ENCODE assay signal across 34 cellular contexts in the genomic region with DNA sequence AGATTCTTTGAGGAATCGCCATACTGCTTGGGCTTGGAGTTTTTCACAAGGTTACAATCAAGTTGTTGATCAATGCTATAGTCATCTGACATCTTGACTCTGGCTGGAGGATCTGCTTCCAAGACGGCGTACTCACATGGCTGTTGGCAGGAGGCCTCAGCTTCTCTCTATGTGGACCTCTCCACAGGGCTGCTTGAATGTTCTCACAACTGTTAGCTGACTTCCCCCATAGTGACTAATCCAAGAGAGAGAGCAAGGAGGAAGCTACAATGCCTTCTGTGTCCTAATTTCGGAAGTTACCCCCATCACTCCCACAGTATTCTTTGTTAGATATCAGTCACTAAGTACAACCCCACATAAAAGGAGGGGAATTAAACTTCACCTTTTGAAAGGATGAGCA. TPM values are rescaled to one million over a fixed set of nuclear protein-coding genes. Genes with fewer than 3 reads are reported as not detected.
"Had no signal": no experiment of that assay in that cellular context is flagged by ENCODE, and none has a peak within 500 bp of the region (broad histone marks: within the 10 kb centered on the region; RNA-seq: fewer than 3 reads in every experiment).

No MANE protein-coding gene starts in this region.

- H3K4me1 ChIP-seq: gastrocnemius medialis, left ventricle myocardium inferior, neural progenitor cell, parathyroid adenoma, psoas muscle, sigmoid colon, upper lobe of left lung, vagina had no signal

- H3K9me3 Mint-ChIP-seq: central memory CD8-positive, alpha-beta T cell; dendritic cell treated with granulocyte-macrophage colony-stimulating factor and Interleukin-4, amounts not matched to agents 40 ng/mL and 50 ng/mL, for 4 days; neural progenitor cell; stimulated activated memory B cell treated with anti-CD40 and anti-IgM and Interleukin-4, amounts not matched to agents 10 μg/mL and 1 μg/mL and 100 μg/mL, for 72 hours; stimulated activated naive CD8-positive, alpha-beta T cell treated with anti-CD3 and anti-CD28 coated beads, Interleukin-15, amount 100 ng/mL, for 72 hours had no signal

- H3K36me3 ChIP-seq: gastrocnemius medialis, left ventricle myocardium inferior, neural progenitor cell, sigmoid colon, upper lobe of left lung, vagina had no signal

- H3K36me3 Mint-ChIP-seq: activated naive CD8-positive, alpha-beta T cell; natural killer cell; neural progenitor cell; stimulated activated memory B cell treated with anti-CD40 and anti-IgM and Interleukin-4, amounts not matched to agents 10 μg/mL and 1 μg/mL and 100 μg/mL, for 72 hours had no signal

- H3K27me3 ChIP-seq: gastrocnemius medialis, hepatocyte, neural progenitor cell, sigmoid colon, upper lobe of left lung, vagina had no signal

- H3K4me3 ChIP-seq: gastrocnemius medialis, hepatocyte, left ventricle myocardium inferior, lung, neural progenitor cell, psoas muscle, sigmoid colon, upper lobe of left lung, vagina had no signal

- DNase-seq: activated CD4-positive, alpha-beta T cell treated with anti-CD3 and anti-CD28 coated beads for 36 hours; activated CD4-positive, alpha-beta T cell treated with anti-CD3 and anti-CD28 coated beads, Interleukin-2, amount 50 U/mL, for 4 hours; activated CD4-positive, CD25-positive, alpha-beta regulatory T cell; activated naive CD4-positive, alpha-beta T cell; activated T-cell treated with anti-CD3 and anti-CD28 coated beads for 4 hours; activated T-cell treated with anti-CD3 and anti-CD28 coated beads, Interleukin-2, amount 50 U/mL, for 72 hours; anterior cingulate cortex; endodermal cell; gastrocnemius medialis; glutamatergic neuron; islet precursor cell; left ventricle myocardium inferior; mesendoderm; natural killer cell; occipital lobe; psoas muscle; sigmoid colon; small intestine; stimulated activated CD4-positive, alpha-beta T cell treated with anti-CD3 and anti-CD28 coated beads, Interleukin-4, amount 100 ng/mL, for 4 hours; stimulated activated CD8-positive, alpha-beta memory T cell treated with anti-CD3 and anti-CD28 coated beads, Interleukin-4, amount 100 ng/mL, for 48 hours; stimulated activated naive CD8-positive, alpha-beta T cell treated with anti-CD3 and anti-CD28 coated beads, Interleukin-15, amount 100 ng/mL, for 72 hours; substantia nigra; upper lobe of left lung had no signal

- H3K27ac Mint-ChIP-seq: activated CD4-positive, alpha-beta T cell treated with anti-CD3 and anti-CD28 coated beads for 36 hours; activated naive CD8-positive, alpha-beta T cell; activated T-cell treated with anti-CD3 and anti-CD28 coated beads, Interleukin-2, amount 50 U/mL, for 72 hours; dendritic cell treated with granulocyte-macrophage colony-stimulating factor and Interleukin-4, amounts not matched to agents 40 ng/mL and 50 ng/mL, for 4 days; endodermal cell; natural killer cell; neural progenitor cell; stimulated activated memory B cell treated with anti-CD40 and anti-IgM and Interleukin-4, amounts not matched to agents 10 μg/mL and 1 μg/mL and 100 μg/mL, for 72 hours; stimulated activated naive CD8-positive, alpha-beta T cell treated with anti-CD3 and anti-CD28 coated beads, Interleukin-15, amount 100 ng/mL, for 72 hours had no signal

- H3K9me3 ChIP-seq: gastrocnemius medialis, left ventricle myocardium inferior, psoas muscle, sigmoid colon, upper lobe of left lung, vagina had no signal

- H3K4me1 Mint-ChIP-seq: activated CD4-positive, alpha-beta T cell treated with anti-CD3 and anti-CD28 coated beads for 36 hours; central memory CD8-positive, alpha-beta T cell; endodermal cell; natural killer cell; neural progenitor cell; stimulated activated memory B cell treated with anti-CD40 and anti-IgM and Interleukin-4, amounts not matched to agents 10 μg/mL and 1 μg/mL and 100 μg/mL, for 72 hours had no signal

- H3K27me3 Mint-ChIP-seq: activated naive CD8-positive, alpha-beta T cell; dendritic cell treated with granulocyte-macrophage colony-stimulating factor and Interleukin-4, amounts not matched to agents 40 ng/mL and 50 ng/mL, for 4 days had no signal

- H3K4me3 Mint-ChIP-seq: activated CD4-positive, alpha-beta T cell treated with anti-CD3 and anti-CD28 coated beads for 36 hours; activated naive CD8-positive, alpha-beta T cell; activated T-cell treated with anti-CD3 and anti-CD28 coated beads, Interleukin-2, amount 50 U/mL, for 72 hours; central memory CD8-positive, alpha-beta T cell; dendritic cell treated with granulocyte-macrophage colony-stimulating factor and Interleukin-4, amounts not matched to agents 40 ng/mL and 50 ng/mL, for 4 days; endodermal cell; natural killer cell; neural progenitor cell; stimulated activated memory B cell treated with anti-CD40 and anti-IgM and Interleukin-4, amounts not matched to agents 10 μg/mL and 1 μg/mL and 100 μg/mL, for 72 hours; stimulated activated naive CD8-positive, alpha-beta T cell treated with anti-CD3 and anti-CD28 coated beads, Interleukin-15, amount 100 ng/mL, for 72 hours had no signal

- H3K27ac ChIP-seq: gastrocnemius medialis, hepatocyte, left ventricle myocardium inferior, neural progenitor cell, parathyroid adenoma, psoas muscle, sigmoid colon, upper lobe of left lung, vagina had no signal

RNA-seq across cellular contexts. Expression of a gene that starts 10.3 kb away (rescaled TPM):
- total RNA-seq: bronchial epithelial cell, endodermal cell, left ventricle myocardium inferior, mononuclear cell, natural killer cell, sigmoid colon had no signal
